ENCODE assay signal across 10 cellular contexts in genomic region chr2:208311954-208312353, GRCh38. TPM values are rescaled to one million over a fixed set of nuclear protein-coding genes. Genes with fewer than 3 reads are reported as not detected.
DNase-seq lines count a peak whose midpoint lies in the region; ATAC-seq, FAIRE-seq and TF ChIP-seq lines count a peak whose summit lies in the region.
"Had no signal": no experiment of that assay in that cellular context is flagged by ENCODE, and none has a peak within 500 bp of the region (broad histone marks: within the 10 kb centered on the region; RNA-seq: fewer than 3 reads in every experiment).

No MANE protein-coding gene starts in this region.

- no peaks in the 10 kb centered on the region for H3K27me3 ChIP-seq in esophagus muscularis mucosa

- H3K4me1 Mint-ChIP-seq in activated naive CD8-positive, alpha-beta T cell treated with anti-CD3 and anti-CD28 coated beads, Interleukin-2, amount 50 U/mL, for 24 hours: peaks cover 29% of the 10 kb centered on the region
- H3K4me1 Mint-ChIP-seq in osteocyte (ENCODE audit: unreplicated experiment): peaks cover 7% of the 10 kb centered on the region
- H3K4me1 Mint-ChIP-seq: neural crest cell had no signal

- intact Hi-C loops in lower leg skin (cut with DNase I; ENCODE audit: low total_unique reads): no loop called here
- intact Hi-C loops in esophagus muscularis mucosa (cut with DNase I): no loop called here

- no peaks in the 10 kb centered on the region for H3K9me3 Mint-ChIP-seq in activated naive CD8-positive, alpha-beta T cell treated with anti-CD3 and anti-CD28 coated beads, Interleukin-2, amount 50 U/mL, for 24 hours
- no peaks in the 10 kb centered on the region for H3K9me3 Mint-ChIP-seq in osteocyte (ENCODE audit: unreplicated experiment)
- H3K9me3 Mint-ChIP-seq: neural crest cell had no signal

- 55 to 66% methylated on average over 4 of the region's 4 CpGs for WGBS in lower leg skin, 2 donors
- WGBS in esophagus muscularis mucosa: 85% methylated on average over 4 of the region's 4 CpGs

- TF ChIP-seq EP300 in esophagus muscularis mucosa (IDR thresholded peaks at IDR 0.05): no peak

- H3K27me3 Mint-ChIP-seq in activated naive CD8-positive, alpha-beta T cell treated with anti-CD3 and anti-CD28 coated beads, Interleukin-2, amount 50 U/mL, for 24 hours: no peaks in the 10 kb centered on the region
- H3K27me3 Mint-ChIP-seq in osteocyte (ENCODE audit: unreplicated experiment): no peaks in the 10 kb centered on the region

- peak overlapping the region; percentile 42 for H3K4me3 Mint-ChIP-seq in activated naive CD8-positive, alpha-beta T cell treated with anti-CD3 and anti-CD28 coated beads, Interleukin-2, amount 50 U/mL, for 24 hours
- no peak overlapping the region for H3K4me3 Mint-ChIP-seq in osteocyte (ENCODE audit: unreplicated experiment)
- H3K4me3 Mint-ChIP-seq: neural crest cell had no signal

- H3K36me3 ChIP-seq in esophagus muscularis mucosa: peaks cover 13 to 30% (median 21%) of the 10 kb centered on the region in 4 donors

- peaks cover 32% of the 10 kb centered on the region for H3K36me3 Mint-ChIP-seq in activated naive CD8-positive, alpha-beta T cell treated with anti-CD3 and anti-CD28 coated beads, Interleukin-2, amount 50 U/mL, for 24 hours (ENCODE audit: low read depth)
- peaks cover 33% of the 10 kb centered on the region for H3K36me3 Mint-ChIP-seq in osteocyte (ENCODE audit: unreplicated experiment)

- TF ChIP-seq CTCF in lower leg skin (IDR thresholded peaks at IDR 0.05) (no peak), osteocyte (IDR thresholded peaks at IDR 0.05) (no peak), esophagus muscularis mucosa (IDR thresholded peaks at IDR 0.05) (no peak)

- no peaks in the 10 kb centered on the region for H3K9me3 ChIP-seq in esophagus muscularis mucosa

- H3K27ac ChIP-seq in esophagus muscularis mucosa (replicated peaks in 1 of 4): no peak overlapping the region

- TF ChIP-seq POLR2A in lower leg skin (IDR thresholded peaks at IDR 0.05) (no peak), esophagus muscularis mucosa (IDR thresholded peaks at IDR 0.05; ENCODE audit: low read depth) (no peak)

- peak; percentile 47 for ATAC-seq in HG02981 (IDR thresholded peaks at IDR 0.05; ENCODE audit: unreplicated experiment)
- ATAC-seq in activated naive CD8-positive, alpha-beta T cell treated with anti-CD3 and anti-CD28 coated beads, Interleukin-2, amount 50 U/mL, for 24 hours: peak; percentile 62

- H3K27ac Mint-ChIP-seq in activated naive CD8-positive, alpha-beta T cell treated with anti-CD3 and anti-CD28 coated beads, Interleukin-2, amount 50 U/mL, for 24 hours: peak overlapping the region; percentile 69
- no peak overlapping the region for H3K27ac Mint-ChIP-seq in osteocyte (ENCODE audit: unreplicated experiment)

- DNase-seq in ELR (ENCODE audit: low read depth) (peak; percentile 15), GM19239 (ENCODE audit: insufficient read length, low spot score) (no peak), lower leg skin (ENCODE audit: low spot score in 2 of 2) (no peak), osteocyte (ENCODE audit: extremely low spot score, unreplicated experiment) (no peak), esophagus muscularis mucosa (ENCODE audit: extremely low spot score) (no peak)
- DNase-seq in activated naive CD8-positive, alpha-beta T cell treated with anti-CD3 and anti-CD28 coated beads, Interleukin-2, amount 50 U/mL, for 24 hours: no peak
- DNase-seq in stimulated activated naive CD4-positive, alpha-beta T cell treated with Interleukin-2 at 50 U/mL for 16 hours (lab: John Stamatoyannopoulos, UW): no peak
- DNase-seq: NCI-H2227 treated with DMSO at 0.1 percent for 48 hours had no signal

- H3K4me1 ChIP-seq in esophagus muscularis mucosa: no peaks in the 10 kb centered on the region

- no peak overlapping the region for H3K4me3 ChIP-seq in lower leg skin (ENCODE audit: low read depth, poor library complexity, severe bottlenecking)
- H3K4me3 ChIP-seq in esophagus muscularis mucosa: no peak overlapping the region

- FAIRE-seq in GM19239 (lab: Jason Lieb, UNC): peak; percentile 55

RNA-seq across cellular contexts. Expression of gene PIKFYVE, which starts 45.9 kb away (rescaled TPM):
- total RNA-seq in lower leg skin (10 to 100 TPM; 17.3 to 27.8 (median 18.5) TPM), osteocyte (37.1 and 38.8 TPM in 2 replicates), esophagus muscularis mucosa (10 to 100 TPM; 19.1 to 29.7 (median 22.8) TPM)

RNA-seq across cellular contexts. Expression of gene IDH1, which starts 57.1 kb away (rescaled TPM):
- total RNA-seq in lower leg skin (10 to 100 TPM; 13.7 to 45.0 (median 36.9) TPM), osteocyte (49.6 and 52.1 TPM in 2 replicates), esophagus muscularis mucosa (10 to 100 TPM; 22.0 to 28.0 (median 24.8) TPM)
